Comparison of ENCODE assay signal across 14 cellular contexts in the genomic region with DNA sequence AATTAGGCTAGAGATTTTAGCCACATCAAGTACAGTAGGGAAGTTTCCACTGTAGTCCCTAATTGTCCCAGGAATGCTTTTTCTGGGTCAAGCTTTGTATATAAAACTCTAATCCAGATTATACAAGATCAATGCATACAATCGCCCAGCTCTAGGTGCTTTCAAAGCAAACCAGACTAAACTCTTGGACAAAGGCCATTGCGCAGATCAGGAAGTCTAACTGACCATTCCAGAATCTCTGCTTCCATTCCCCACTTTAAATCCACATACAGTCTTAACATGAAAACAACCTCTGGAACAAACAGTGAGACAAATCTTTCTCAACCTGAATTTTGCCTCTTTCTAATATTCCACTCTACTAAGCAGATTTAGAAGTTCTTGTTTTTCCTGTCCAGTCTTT.
DNase-seq lines count a peak whose midpoint lies in the region; ATAC-seq and TF ChIP-seq lines count a peak whose summit lies in the region.
"Had no signal": no experiment of that assay in that cellular context is flagged by ENCODE, and none has a peak within 500 bp of the region (broad histone marks: within the 10 kb centered on the region; RNA-seq: fewer than 3 reads in every experiment).

No MANE protein-coding gene starts in this region.

- H4K20me1 ChIP-seq in fibroblast of lung (ENCODE audit: control insufficient read depth, extremely low read depth, insufficient read depth, low read length) = no peaks in the 10 kb centered on the region

- no peaks in the 10 kb centered on the region for H3K36me3 Mint-ChIP-seq in stimulated activated memory B cell treated with anti-CD40 and anti-IgM and Interleukin-4, amounts not matched to agents 10 μg/mL and 1 μg/mL and 100 μg/mL, for 72 hours

- no peaks in the 10 kb centered on the region for H3K79me2 ChIP-seq in fibroblast of lung (ENCODE audit: control insufficient read depth, insufficient read depth, low read length)
- H3K79me2 ChIP-seq in parathyroid adenoma = no peaks in the 10 kb centered on the region

- H3K9ac ChIP-seq in fibroblast of lung (ENCODE audit: insufficient read depth, low read length) (peak overlapping the region; percentile 26), parathyroid adenoma (no peak overlapping the region)

- H3K27ac Mint-ChIP-seq in stimulated activated memory B cell treated with anti-CD40 and anti-IgM and Interleukin-4, amounts not matched to agents 10 μg/mL and 1 μg/mL and 100 μg/mL, for 72 hours = no peak overlapping the region
- H3K27ac Mint-ChIP-seq: activated T-cell treated with anti-CD3 and anti-CD28 coated beads, Interleukin-2, amount 50 U/mL, for 72 hours; CD8-positive, alpha-beta memory T cell had no signal

- H3K4me2 ChIP-seq in fibroblast of lung (ENCODE audit: extremely low read depth, insufficient read depth, low read length) (peak overlapping the region; percentile 72), parathyroid adenoma (ENCODE audit: low read length) (peak overlapping the region; percentile 63)
- H3K4me2 ChIP-seq: A549 had no signal

- H3K36me3 ChIP-seq in left ventricle myocardium inferior (peaks cover 9% of the 10 kb centered on the region), fibroblast of lung (ENCODE audit: control insufficient read depth, insufficient read depth, low read length) (no peaks in the 10 kb centered on the region), parathyroid adenoma (ENCODE audit: control insufficient read depth, insufficient read depth, low read length) (no peaks in the 10 kb centered on the region)

- TF ChIP-seq CTCF in left ventricle myocardium inferior (IDR thresholded peaks at IDR 0.05; ENCODE audit: borderline replicate concordance) (no peak), fibroblast of lung (conservative IDR thresholded peaks at IDR 0.05 in 1 of 2, IDR thresholded peaks at IDR 0.05 in 1 of 2; ENCODE audit: low read depth in 1 of 2, low read length in 2 of 2) (no peak), parathyroid adenoma (IDR thresholded peaks at IDR 0.05) (no peak)

- peak overlapping the region; percentile 55 for H3K27ac ChIP-seq in left ventricle myocardium inferior (replicated peaks)
- H3K27ac ChIP-seq in fibroblast of lung (ENCODE audit: insufficient read depth, low read length) = no peak overlapping the region
- peak overlapping the region; percentile 50 for H3K27ac ChIP-seq in parathyroid adenoma
- H3K27ac ChIP-seq: A549, HL-60 had no signal

- no peak overlapping the region for H3K4me3 Mint-ChIP-seq in stimulated activated memory B cell treated with anti-CD40 and anti-IgM and Interleukin-4, amounts not matched to agents 10 μg/mL and 1 μg/mL and 100 μg/mL, for 72 hours
- H3K4me3 Mint-ChIP-seq: activated T-cell treated with anti-CD3 and anti-CD28 coated beads, Interleukin-2, amount 50 U/mL, for 72 hours; CD8-positive, alpha-beta memory T cell had no signal

- H3K27me3 ChIP-seq in left ventricle myocardium inferior (ENCODE audit: low read depth) (no peaks in the 10 kb centered on the region), fibroblast of lung (ENCODE audit: control insufficient read depth, insufficient read depth, low read length) (no peaks in the 10 kb centered on the region), parathyroid adenoma (ENCODE audit: control insufficient read depth, insufficient read depth, low read length) (no peaks in the 10 kb centered on the region)

- H2AFZ ChIP-seq in fibroblast of lung (ENCODE audit: low read length) (no peak overlapping the region), parathyroid adenoma (no peak overlapping the region)

- no peaks in the 10 kb centered on the region for H3K4me1 Mint-ChIP-seq in stimulated activated memory B cell treated with anti-CD40 and anti-IgM and Interleukin-4, amounts not matched to agents 10 μg/mL and 1 μg/mL and 100 μg/mL, for 72 hours
- H3K4me1 Mint-ChIP-seq: CD8-positive, alpha-beta memory T cell had no signal

- DNase-seq in left ventricle myocardium inferior (no peak), Right ventricle myocardium superior (no peak), fibroblast of lung (ENCODE audit: low read depth in 2 of 2) (peak in 1 of 2 donors; percentile 37)
- DNase-seq: activated T-cell treated with anti-CD3 and anti-CD28 coated beads, Interleukin-2, amount 50 U/mL, for 72 hours; CD8-positive, alpha-beta memory T cell; NCI-H187; NCI-H748 treated with DMSO at 0.1 percent for 48 hours had no signal

- H3K9me3 Mint-ChIP-seq in stimulated activated memory B cell treated with anti-CD40 and anti-IgM and Interleukin-4, amounts not matched to agents 10 μg/mL and 1 μg/mL and 100 μg/mL, for 72 hours = no peaks in the 10 kb centered on the region
- H3K9me3 Mint-ChIP-seq: activated T-cell treated with anti-CD3 and anti-CD28 coated beads, Interleukin-2, amount 50 U/mL, for 72 hours; CD8-positive, alpha-beta memory T cell had no signal

- H3K27me3 Mint-ChIP-seq in stimulated activated memory B cell treated with anti-CD40 and anti-IgM and Interleukin-4, amounts not matched to agents 10 μg/mL and 1 μg/mL and 100 μg/mL, for 72 hours = peaks cover 9% of the 10 kb centered on the region
- H3K27me3 Mint-ChIP-seq: CD8-positive, alpha-beta memory T cell had no signal

- ATAC-seq in Right ventricle myocardium superior (ENCODE audit: poor library complexity) = no peak
- no peak for ATAC-seq in HG03442 (IDR thresholded peaks at IDR 0.05; ENCODE audit: unreplicated experiment)
- no peak for ATAC-seq in stimulated activated memory B cell treated with anti-CD40 and anti-IgM and Interleukin-4, amounts not matched to agents 10 μg/mL and 1 μg/mL and 100 μg/mL, for 72 hours
- no peak for ATAC-seq in HG02642 (IDR thresholded peaks at IDR 0.05; ENCODE audit: poor library complexity, unreplicated experiment)
- ATAC-seq in GM21381 (IDR thresholded peaks at IDR 0.05; ENCODE audit: unreplicated experiment) = no peak
- ATAC-seq: A549; activated T-cell treated with anti-CD3 and anti-CD28 coated beads, Interleukin-2, amount 50 U/mL, for 72 hours had no signal

- intact Hi-C loops in left ventricle myocardium inferior (cut with micrococcal nuclease) = no loop called here
- intact Hi-C loops in Right ventricle myocardium superior (cut with DNase I) = no loop called here

- H3K9me3 ChIP-seq in left ventricle myocardium inferior (replicated peaks) (no peaks in the 10 kb centered on the region), fibroblast of lung (ENCODE audit: control insufficient read depth, insufficient read depth, low read depth, low read length) (no peaks in the 10 kb centered on the region), parathyroid adenoma (ENCODE audit: control insufficient read depth, low read length) (no peaks in the 10 kb centered on the region)
- H3K9me3 ChIP-seq: A549 had no signal

- H3K4me1 ChIP-seq in left ventricle myocardium inferior = peaks cover 29% of the 10 kb centered on the region
- H3K4me1 ChIP-seq in fibroblast of lung (ENCODE audit: control insufficient read depth, extremely low read depth, insufficient read depth, low read length) = peaks cover 2% of the 10 kb centered on the region
- H3K4me1 ChIP-seq in parathyroid adenoma = peaks cover 11% of the 10 kb centered on the region
- H3K4me1 ChIP-seq: A549 had no signal

- H3K4me3 ChIP-seq in left ventricle myocardium inferior (peak overlapping the region; percentile 10), fibroblast of lung (replicated peaks in 1 of 4; ENCODE audit: control extremely low read depth in 1 of 4, insufficient read depth in 1 of 4, low read depth in 3 of 4, low read length in 4 of 4) (peak overlapping the region in 1 of 4 experiments; percentile 11), parathyroid adenoma (ENCODE audit: low read depth, low read length) (peak overlapping the region; percentile 42)
- H3K4me3 ChIP-seq: A549 had no signal
